8 cellular contexts compared by ENCODE assay signal in genomic region chrX:115888041-115888440, GRCh38.
DNase-seq lines count a peak whose midpoint lies in the region; ATAC-seq and TF ChIP-seq lines count a peak whose summit lies in the region.
"Not testable (repeated sequence)": the region's sequence is repeated elsewhere in the genome, so short reads cannot be mapped to it uniquely, and the experiment has no call there.

No MANE protein-coding gene starts in this region.

- H3K4me3 ChIP-seq in CD8-positive, alpha-beta memory T cell (ENCODE audit: low read length); lung: not testable (repeated sequence)
- H3K4me3 ChIP-seq in breast epithelium (peak overlapping the region in 2 of 3 donors; percentile 37 to 42), rectal smooth muscle tissue (ENCODE audit: low read length) (peak overlapping the region; percentile 44), vagina (peak overlapping the region in 1 of 2 donors; percentile 39)

- H3K4me1 Mint-ChIP-seq in CD8-positive, alpha-beta memory T cell = not testable (repeated sequence)

- POLR2A ChIA-PET in CD8-positive, alpha-beta memory T cell (lab: Charles Lee) = not testable (repeated sequence)

- not testable (repeated sequence) for H3K9ac ChIP-seq in rectal smooth muscle tissue (ENCODE audit: low read length)

- H3K27ac ChIP-seq in CD8-positive, alpha-beta memory T cell (ENCODE audit: low read depth, low read length) = not testable (repeated sequence)
- H3K27ac ChIP-seq in breast epithelium = peak overlapping the region in 1 of 2 donors; percentile 75
- H3K27ac ChIP-seq in lung (ENCODE audit: low read depth in 1 of 2, low read length in 1 of 2) = peak overlapping the region in 1 of 2 donors; percentile 53
- H3K27ac ChIP-seq in rectal smooth muscle tissue (ENCODE audit: low read depth, low read length) = peak overlapping the region; percentile 74
- H3K27ac ChIP-seq in vagina = peak overlapping the region; percentile 85

- H3K27ac Mint-ChIP-seq in CD8-positive, alpha-beta memory T cell = peak overlapping the region in 2 of 8 donors; percentile 77 to 87

- CTCF ChIA-PET in CD8-positive, alpha-beta memory T cell (lab: Charles Lee) = not testable (repeated sequence)

- not testable (repeated sequence) for H3K36me3 ChIP-seq in CD8-positive, alpha-beta memory T cell (ENCODE audit: insufficient read depth, low read length); breast epithelium; lung (ENCODE audit: control insufficient read depth in 2 of 2, insufficient read depth in 2 of 2, low read length in 2 of 2); rectal smooth muscle tissue (ENCODE audit: control insufficient read depth, insufficient read depth, low read length); vagina

- H3K27me3 ChIP-seq in CD8-positive, alpha-beta memory T cell (ENCODE audit: insufficient read depth, low read length, poor library complexity, severe bottlenecking); breast epithelium; lung (ENCODE audit: control insufficient read depth, insufficient read depth); rectal smooth muscle tissue (ENCODE audit: control insufficient read depth, insufficient read depth, low read length); vagina: not testable (repeated sequence)

- TF ChIP-seq CTCF in breast epithelium (IDR thresholded peaks at IDR 0.05); lung (IDR thresholded peaks at IDR 0.05; ENCODE audit: control extremely low read depth, extremely low read depth); vagina (IDR thresholded peaks at IDR 0.05): not testable (repeated sequence)

- 41% methylated on average over 14 of the region's 29 CpGs; no CpG with 5 or more reads in 1 of the 2 donors for WGBS in lung, 2 donors

- H3K4me1 ChIP-seq in CD8-positive, alpha-beta memory T cell (ENCODE audit: insufficient read depth, low read length); breast epithelium; lung (ENCODE audit: control insufficient read depth in 2 of 2, insufficient read depth in 2 of 2, low read length in 2 of 2); rectal smooth muscle tissue (ENCODE audit: control insufficient read depth, insufficient read depth, low read length); vagina: not testable (repeated sequence)

- peak overlapping the region in 5 of 7 donors; percentile 41 to 98 (median 89) for H3K4me3 Mint-ChIP-seq in CD8-positive, alpha-beta memory T cell

- TF ChIP-seq POLR2A in breast epithelium (IDR thresholded peaks at IDR 0.05); vagina (IDR thresholded peaks at IDR 0.05): not testable (repeated sequence)

- not testable (repeated sequence) for H3K9me3 ChIP-seq in CD8-positive, alpha-beta memory T cell (ENCODE audit: low read length); lung (ENCODE audit: control insufficient read depth in 2 of 2, insufficient read depth in 1 of 2, low read length in 1 of 2); vagina
- peaks cover 3 to 21% of the 10 kb centered on the region in 2 donors for H3K9me3 ChIP-seq in breast epithelium

- DNase-seq in CD8-positive, alpha-beta memory T cell = peak in 3 of 5 donors; percentile 54 to 79 (median 70)
- DNase-seq in SK-N-DZ (ENCODE audit: low spot score) = peak; percentile 51
- DNase-seq in activated T-helper 9 cell treated with anti-CD3 and anti-CD28 coated beads, Interleukin-2, amount 50 U/mL, for 16 hours (ENCODE audit: low read depth) = peak; percentile 59
- DNase-seq in breast epithelium (ENCODE audit: low spot score in 2 of 2) = peak in 1 of 2 donors; percentile 91
- peak; percentile 81 for DNase-seq in left cardiac atrium
- peak; percentile 81 for DNase-seq in lung (ENCODE audit: low spot score)
- not testable (repeated sequence) for DNase-seq in vagina (ENCODE audit: extremely low spot score in 2 of 2)

- intact Hi-C loops in breast epithelium (cut with DNase I; ENCODE audit: low total_unique reads); left cardiac atrium (cut with DNase I); vagina (cut with DNase I): not testable (repeated sequence)

- H3K9me3 Mint-ChIP-seq in CD8-positive, alpha-beta memory T cell = not testable (repeated sequence)

- ATAC-seq in left cardiac atrium; lung (ENCODE audit: insufficient read depth, low FRiP score): not testable (repeated sequence)

- not testable (repeated sequence) for H3K36me3 Mint-ChIP-seq in CD8-positive, alpha-beta memory T cell

- H3K27me3 Mint-ChIP-seq in CD8-positive, alpha-beta memory T cell = not testable (repeated sequence)
